ENCODE assay signal across 20 cellular contexts in the genomic region with DNA sequence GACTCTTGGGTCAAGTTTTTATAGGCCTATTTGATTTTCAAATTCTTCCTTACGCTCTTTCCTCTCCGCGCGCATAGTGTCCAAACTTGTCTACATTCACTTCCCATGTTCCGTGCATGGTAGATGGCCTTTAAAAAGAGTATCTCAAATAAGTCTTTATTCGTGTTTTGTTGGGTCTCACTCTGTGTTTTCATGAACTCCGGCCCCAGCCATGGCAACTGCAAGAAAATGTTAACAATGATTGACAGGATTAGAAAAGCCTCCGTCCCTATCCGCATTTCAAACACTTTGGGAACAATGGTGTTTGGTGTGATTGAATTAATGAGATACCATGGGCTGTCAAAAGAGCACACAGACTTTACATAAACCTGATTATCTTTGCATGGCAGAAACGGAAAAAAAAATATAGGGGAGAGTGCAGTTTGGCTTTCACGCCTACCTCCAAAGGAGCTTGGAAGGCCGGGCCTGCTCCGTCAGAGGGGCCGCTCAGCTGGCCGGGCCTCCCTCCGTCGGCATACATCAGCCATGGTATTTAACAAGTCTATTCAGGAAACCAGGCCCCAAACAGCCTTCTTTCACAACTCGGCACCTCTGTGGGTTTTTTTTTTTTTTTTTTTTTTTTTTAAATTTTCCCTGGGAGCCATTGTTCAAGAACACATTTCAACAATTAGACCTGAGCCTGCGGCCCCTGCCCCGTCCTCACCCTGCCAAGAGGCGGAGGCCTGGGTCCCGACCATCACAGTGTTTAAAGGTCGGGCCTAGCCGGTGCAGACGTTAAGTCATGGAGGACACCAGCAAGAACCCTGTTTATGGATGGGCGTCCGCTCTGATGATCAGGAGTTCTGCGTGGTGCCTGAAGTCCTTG.
DNase-seq lines count a peak whose midpoint lies in the region; ATAC-seq and TF ChIP-seq lines count a peak whose summit lies in the region.
"Had no signal": no experiment of that assay in that cellular context is flagged by ENCODE, and none has a peak within 500 bp of the region (broad histone marks: within the 10 kb centered on the region; RNA-seq: fewer than 3 reads in every experiment).

No MANE protein-coding gene starts in this region.

- H3K4me3 ChIP-seq in ectodermal cell (ENCODE audit: insufficient read depth, low read depth, low read length) (no peak overlapping the region), psoas muscle (no peak overlapping the region)
- H3K4me3 ChIP-seq: SK-N-MC had no signal

- no peaks in the 10 kb centered on the region for H3K4me1 Mint-ChIP-seq in activated CD4-positive, alpha-beta T cell treated with anti-CD3 and anti-CD28 coated beads, Interleukin-2, amount 10 ng/mL, durations not matched to agents 7 days and 5 days
- H3K4me1 Mint-ChIP-seq in nephron = peaks cover 3% of the 10 kb centered on the region
- no peaks in the 10 kb centered on the region for H3K4me1 Mint-ChIP-seq in activated T-cell treated with anti-CD3 and anti-CD28 coated beads, Interleukin-2, amount 50 U/mL, for 24 hours (ENCODE audit: low read depth)

- no peaks in the 10 kb centered on the region for H3K36me3 Mint-ChIP-seq in activated CD4-positive, alpha-beta T cell treated with anti-CD3 and anti-CD28 coated beads, Interleukin-2, amount 10 ng/mL, durations not matched to agents 7 days and 5 days (ENCODE audit: low read depth)
- H3K36me3 Mint-ChIP-seq in nephron (ENCODE audit: low read depth) = no peaks in the 10 kb centered on the region
- no peaks in the 10 kb centered on the region for H3K36me3 Mint-ChIP-seq in activated T-cell treated with anti-CD3 and anti-CD28 coated beads, Interleukin-2, amount 50 U/mL, for 24 hours (ENCODE audit: low read depth)

- ATAC-seq in HG03571 (IDR thresholded peaks at IDR 0.05; ENCODE audit: unreplicated experiment) = no peak
- ATAC-seq in HG03025 (IDR thresholded peaks at IDR 0.05; ENCODE audit: low FRiP score, unreplicated experiment) = no peak
- ATAC-seq in psoas muscle = no peak
- ATAC-seq: Right ventricle myocardium inferior had no signal

- WGBS in ectodermal cell, 2 experiments = 39 to 45% methylated on average over 27 to 28 of the region's 28 CpGs
- 85 to 86% (median 85%) methylated on average over 28 of the region's 28 CpGs for WGBS in psoas muscle, 3 donors

- H3K4me3 Mint-ChIP-seq in activated CD4-positive, alpha-beta T cell treated with anti-CD3 and anti-CD28 coated beads, Interleukin-2, amount 10 ng/mL, durations not matched to agents 7 days and 5 days = no peak overlapping the region
- H3K4me3 Mint-ChIP-seq in nephron = no peak overlapping the region
- no peak overlapping the region for H3K4me3 Mint-ChIP-seq in activated T-cell treated with anti-CD3 and anti-CD28 coated beads, Interleukin-2, amount 50 U/mL, for 24 hours
- H3K4me3 Mint-ChIP-seq: CD4-positive, alpha-beta T cell had no signal

- H3K27ac ChIP-seq in ectodermal cell (ENCODE audit: insufficient read depth, low read depth, low read length, poor library complexity, severe bottlenecking) (peak overlapping the region; percentile 97), psoas muscle (no peak overlapping the region)
- H3K27ac ChIP-seq: SK-N-MC had no signal

- TF ChIP-seq CTCF in nephron (IDR thresholded peaks at IDR 0.05; ENCODE audit: unreplicated experiment in 3 of 3) (no peak), psoas muscle (IDR thresholded peaks at IDR 0.05) (no peak)

- H3K4me1 ChIP-seq in ectodermal cell (ENCODE audit: control insufficient read depth, insufficient read depth, low read length) = peaks cover 23% of the 10 kb centered on the region
- no peaks in the 10 kb centered on the region for H3K4me1 ChIP-seq in psoas muscle
- H3K4me1 ChIP-seq: BE2C had no signal

- H3K27ac Mint-ChIP-seq in activated CD4-positive, alpha-beta T cell treated with anti-CD3 and anti-CD28 coated beads, Interleukin-2, amount 10 ng/mL, durations not matched to agents 7 days and 5 days = no peak overlapping the region
- peak overlapping the region; percentile 65 to 90 (median 73) for H3K27ac Mint-ChIP-seq in nephron
- no peak overlapping the region for H3K27ac Mint-ChIP-seq in activated T-cell treated with anti-CD3 and anti-CD28 coated beads, Interleukin-2, amount 50 U/mL, for 24 hours
- H3K27ac Mint-ChIP-seq: CD4-positive, alpha-beta T cell had no signal

- DNase-seq in activated CD4-positive, alpha-beta T cell treated with anti-CD3 and anti-CD28 coated beads, Interleukin-2, amount 10 ng/mL, durations not matched to agents 7 days and 5 days = peak; percentile 1
- DNase-seq in activated CD4-positive, alpha-beta T cell treated with anti-CD3 and anti-CD28 coated beads for 1 hour = no peak
- DNase-seq in activated T-cell treated with anti-CD3 and anti-CD28 coated beads, Interleukin-2, amount 50 U/mL, for 24 hours = no peak
- DNase-seq in psoas muscle = no peak
- DNase-seq: 8988T; BE2C; CD4-positive, alpha-beta T cell; GOT3; IMR-90; Kasumi-1; MM.1S; NCI-H1092 treated with DMSO at 0.1 percent for 48 hours; NCI-H2081 treated with DMSO at 0.1 percent for 48 hours; NCI-H510A had no signal

- intact Hi-C loops in psoas muscle (cut with DNase I) = no loop called here

- CTCF ChIA-PET in activated CD4-positive, alpha-beta T cell treated with anti-CD3 and anti-CD28 coated beads, Interleukin-2, amount 10 ng/mL, durations not matched to agents 7 days and 5 days (lab: Charles Lee) = no interaction called here

- H3K27me3 ChIP-seq in ectodermal cell (ENCODE audit: control insufficient read depth, insufficient read depth, low read length, poor library complexity, severe bottlenecking) = no peaks in the 10 kb centered on the region
- H3K27me3 ChIP-seq in psoas muscle (ENCODE audit: insufficient read depth in 3 of 3, low read length in 2 of 3) = peaks cover 0 to 4% (median 0%) of the 10 kb centered on the region in 3 donors
- H3K27me3 ChIP-seq: BE2C had no signal

- H3K9me3 ChIP-seq in ectodermal cell (ENCODE audit: control insufficient read depth, low read length) = no peaks in the 10 kb centered on the region
- no peaks in the 10 kb centered on the region for H3K9me3 ChIP-seq in psoas muscle

- no peaks in the 10 kb centered on the region for H3K27me3 Mint-ChIP-seq in activated CD4-positive, alpha-beta T cell treated with anti-CD3 and anti-CD28 coated beads, Interleukin-2, amount 10 ng/mL, durations not matched to agents 7 days and 5 days
- H3K27me3 Mint-ChIP-seq in nephron (ENCODE audit: low read depth) = peaks cover 39% of the 10 kb centered on the region
- H3K27me3 Mint-ChIP-seq in activated T-cell treated with anti-CD3 and anti-CD28 coated beads, Interleukin-2, amount 50 U/mL, for 24 hours = peaks cover 23% of the 10 kb centered on the region

- POLR2A ChIA-PET in activated CD4-positive, alpha-beta T cell treated with anti-CD3 and anti-CD28 coated beads, Interleukin-2, amount 10 ng/mL, durations not matched to agents 7 days and 5 days (lab: Charles Lee) = no interaction called here

- no peaks in the 10 kb centered on the region for H3K36me3 ChIP-seq in ectodermal cell (ENCODE audit: control insufficient read depth, insufficient read depth, low read length)
- H3K36me3 ChIP-seq in psoas muscle (ENCODE audit: insufficient read depth in 1 of 2, low read depth in 1 of 2) = no peaks in the 10 kb centered on the region
- H3K36me3 ChIP-seq: BE2C had no signal

- H3K9me3 Mint-ChIP-seq in activated CD4-positive, alpha-beta T cell treated with anti-CD3 and anti-CD28 coated beads, Interleukin-2, amount 10 ng/mL, durations not matched to agents 7 days and 5 days = no peaks in the 10 kb centered on the region
- no peaks in the 10 kb centered on the region for H3K9me3 Mint-ChIP-seq in nephron
- H3K9me3 Mint-ChIP-seq in activated T-cell treated with anti-CD3 and anti-CD28 coated beads, Interleukin-2, amount 50 U/mL, for 24 hours = no peaks in the 10 kb centered on the region
- H3K9me3 Mint-ChIP-seq: CD4-positive, alpha-beta T cell had no signal

Comparison
In these comparisons a context has a peak if more than half of its experiments do, and no peak if none do; other contexts are left out.
1. H3K27ac Mint-ChIP-seq: peak in nephron (3 of 3); none in activated CD4-positive, alpha-beta T cell treated with anti-CD3 and anti-CD28 coated beads, Interleukin-2, amount 10 ng/mL, durations not matched to agents 7 days and 5 days (single experiment) and activated T-cell treated with anti-CD3 and anti-CD28 coated beads, Interleukin-2, amount 50 U/mL, for 24 hours (single experiment).